25 cellular contexts compared by ENCODE assay signal in genomic region chrX:39298821-39299220, GRCh38.
DNase-seq lines count a peak whose midpoint lies in the region; ATAC-seq, FAIRE-seq and TF ChIP-seq lines count a peak whose summit lies in the region.
"Had no signal": no experiment of that assay in that cellular context is flagged by ENCODE, and none has a peak within 500 bp of the region (broad histone marks: within the 10 kb centered on the region; RNA-seq: fewer than 3 reads in every experiment).

No MANE protein-coding gene starts in this region.

- ATAC-seq in activated naive CD4-positive, alpha-beta T cell treated with anti-CD3 and anti-CD28 coated beads, Interleukin-2, amount 50 U/mL, for 72 hours = peak; percentile 70 to 73
- ATAC-seq in HG03520 (IDR thresholded peaks at IDR 0.05; ENCODE audit: unreplicated experiment) = no peak
- ATAC-seq in GM18517 (IDR thresholded peaks at IDR 0.05; ENCODE audit: unreplicated experiment) = no peak

- H3K4me3 Mint-ChIP-seq in activated naive CD4-positive, alpha-beta T cell treated with anti-CD3 and anti-CD28 coated beads for 36 hours = no peak overlapping the region
- no peak overlapping the region for H3K4me3 Mint-ChIP-seq in astrocyte (ENCODE audit: unreplicated experiment)
- H3K4me3 Mint-ChIP-seq: CD14-positive monocyte had no signal

- H4K20me1 ChIP-seq in astrocyte (ENCODE audit: insufficient read depth, low read length) = no peaks in the 10 kb centered on the region

- H3K36me3 Mint-ChIP-seq in activated naive CD4-positive, alpha-beta T cell treated with anti-CD3 and anti-CD28 coated beads, Interleukin-2, amount 50 U/mL, for 72 hours = peaks cover 33 to 66% of the 10 kb centered on the region in 2 donors
- peaks cover 7% of the 10 kb centered on the region for H3K36me3 Mint-ChIP-seq in activated naive CD4-positive, alpha-beta T cell treated with anti-CD3 and anti-CD28 coated beads for 36 hours (ENCODE audit: low read depth)
- H3K36me3 Mint-ChIP-seq in astrocyte (ENCODE audit: low read depth, unreplicated experiment) = no peaks in the 10 kb centered on the region
- H3K36me3 Mint-ChIP-seq: CD14-positive monocyte had no signal

- H3K4me3 ChIP-seq in astrocyte (ENCODE audit: insufficient read depth, low read depth, low read length) = no peak overlapping the region
- H3K4me3 ChIP-seq: GM23248 had no signal

- H3K27ac ChIP-seq in astrocyte (ENCODE audit: low read depth, low read length) = no peak overlapping the region
- H3K27ac ChIP-seq: 22Rv1, GM23248 had no signal

- H3K27ac Mint-ChIP-seq in activated naive CD4-positive, alpha-beta T cell treated with anti-CD3 and anti-CD28 coated beads, Interleukin-2, amount 50 U/mL, for 72 hours = peak overlapping the region; percentile 29 to 36
- no peak overlapping the region for H3K27ac Mint-ChIP-seq in activated naive CD4-positive, alpha-beta T cell treated with anti-CD3 and anti-CD28 coated beads for 36 hours
- no peak overlapping the region for H3K27ac Mint-ChIP-seq in astrocyte (ENCODE audit: unreplicated experiment)
- H3K27ac Mint-ChIP-seq: CD14-positive monocyte had no signal

- CTCF ChIA-PET in activated naive CD4-positive, alpha-beta T cell treated with anti-CD3 and anti-CD28 coated beads for 36 hours (lab: Charles Lee) = no interaction called here

- no peak overlapping the region for H2AFZ ChIP-seq in astrocyte (ENCODE audit: low read depth, low read length)
- H2AFZ ChIP-seq: GM23248 had no signal

- no peaks in the 10 kb centered on the region for H3K27me3 ChIP-seq in astrocyte (ENCODE audit: insufficient read depth, low read length)
- H3K27me3 ChIP-seq: BE2C had no signal

- no peaks in the 10 kb centered on the region for H3K79me2 ChIP-seq in astrocyte (ENCODE audit: insufficient read depth, low read length)

- H3K9me3 Mint-ChIP-seq in activated naive CD4-positive, alpha-beta T cell treated with anti-CD3 and anti-CD28 coated beads, Interleukin-2, amount 50 U/mL, for 72 hours = peaks cover 6 to 25% of the 10 kb centered on the region in 2 donors
- H3K9me3 Mint-ChIP-seq in activated naive CD4-positive, alpha-beta T cell treated with anti-CD3 and anti-CD28 coated beads for 36 hours = peaks cover 6% of the 10 kb centered on the region
- H3K9me3 Mint-ChIP-seq in astrocyte (ENCODE audit: unreplicated experiment) = peaks cover 7% of the 10 kb centered on the region

- H3K27me3 Mint-ChIP-seq in activated naive CD4-positive, alpha-beta T cell treated with anti-CD3 and anti-CD28 coated beads for 36 hours (ENCODE audit: low read depth) = no peaks in the 10 kb centered on the region
- peaks cover 13% of the 10 kb centered on the region for H3K27me3 Mint-ChIP-seq in astrocyte (ENCODE audit: low read depth, unreplicated experiment)

- no peak for TF ChIP-seq CTCF in astrocyte (IDR thresholded peaks at IDR 0.05; ENCODE audit: insufficient read depth, low read depth, low read length)

- no peaks in the 10 kb centered on the region for H3K9me3 ChIP-seq in astrocyte (ENCODE audit: insufficient read depth, low read depth, low read length)
- H3K9me3 ChIP-seq: BE2C had no signal

- no peaks in the 10 kb centered on the region for H3K4me1 ChIP-seq in astrocyte (ENCODE audit: insufficient read depth, low read length)
- H3K4me1 ChIP-seq: BE2C had no signal

- H3K9ac ChIP-seq in astrocyte (ENCODE audit: low read length) = no peak overlapping the region
- H3K9ac ChIP-seq: GM23248 had no signal

- H3K36me3 ChIP-seq in astrocyte (ENCODE audit: insufficient read depth, low read length) = no peaks in the 10 kb centered on the region
- H3K36me3 ChIP-seq: BE2C had no signal

- DNase-seq in NCI-H2171 treated with DMSO at 0.1 percent for 48 hours (lab: John Stamatoyannopoulos, UW) = peak; percentile 4
- DNase-seq in NCI-H2171 (lab: John Stamatoyannopoulos, UW) = no peak
- DNase-seq in activated naive CD4-positive, alpha-beta T cell treated with anti-CD3 and anti-CD28 coated beads, Interleukin-2, amount 50 U/mL, for 72 hours (ENCODE audit: low spot score in 2 of 2) = no peak
- no peak for DNase-seq in activated naive CD4-positive, alpha-beta T cell treated with anti-CD3 and anti-CD28 coated beads for 36 hours
- DNase-seq in astrocyte (ENCODE audit: low read depth) = no peak
- DNase-seq in T1000 (lab: John Stamatoyannopoulos, UW) = no peak
- DNase-seq: BE2C, Calu3, DMS79 treated with DMSO at 0.1 percent for 48 hours, GF-D8, GM23248, H7, NCI-H1092 treated with DMSO at 0.1 percent for 48 hours, NCI-H1436, NCI-H187, NCI-H2081 treated with DMSO at 0.1 percent for 48 hours, NCI-H524, NCI-H774, SIG-M5 had no signal

- H3K4me2 ChIP-seq in astrocyte (ENCODE audit: low read length) = no peak overlapping the region

- FAIRE-seq in astrocyte (lab: Jason Lieb, UNC) = peak; percentile 90
- FAIRE-seq: GM12891, RCC 7860 had no signal

- intact Hi-C loops in activated naive CD4-positive, alpha-beta T cell treated with anti-CD3 and anti-CD28 coated beads for 36 hours (cut with micrococcal nuclease) = no loop called here

- H3K4me1 Mint-ChIP-seq in activated naive CD4-positive, alpha-beta T cell treated with anti-CD3 and anti-CD28 coated beads for 36 hours (ENCODE audit: low read depth) = peaks cover 43% of the 10 kb centered on the region
- H3K4me1 Mint-ChIP-seq in astrocyte (ENCODE audit: low read depth, unreplicated experiment) = no peaks in the 10 kb centered on the region
- H3K4me1 Mint-ChIP-seq: CD14-positive monocyte had no signal

Comparison
In these comparisons a context has a peak if more than half of its experiments do, and no peak if none do; other contexts are left out.
1. H3K27ac Mint-ChIP-seq: peak in activated naive CD4-positive, alpha-beta T cell treated with anti-CD3 and anti-CD28 coated beads, Interleukin-2, amount 50 U/mL, for 72 hours (2 of 2); none in activated naive CD4-positive, alpha-beta T cell treated with anti-CD3 and anti-CD28 coated beads for 36 hours (single experiment) and astrocyte (single experiment).
2. ATAC-seq: peak in activated naive CD4-positive, alpha-beta T cell treated with anti-CD3 and anti-CD28 coated beads, Interleukin-2, amount 50 U/mL, for 72 hours (2 of 2); none in HG03520 (single experiment) and GM18517 (single experiment).